Comparison of ENCODE assay signal across 23 cellular contexts in genomic region chr7:100914879-100915442, GRCh38. TPM values are rescaled to one million over a fixed set of nuclear protein-coding genes. Genes with fewer than 3 reads are reported as not detected.
DNase-seq lines count a peak whose midpoint lies in the region; ATAC-seq, FAIRE-seq and TF ChIP-seq lines count a peak whose summit lies in the region.
"Had no signal": no experiment of that assay in that cellular context is flagged by ENCODE, and none has a peak within 500 bp of the region (broad histone marks: within the 10 kb centered on the region; RNA-seq: fewer than 3 reads in every experiment).

No MANE protein-coding gene starts in this region.

- 76% methylated on average over 8 of the region's 8 CpGs for WGBS in A549 (ENCODE audit: missing lambda C conversion rate)
- 86 to 87% methylated on average over 8 of the region's 8 CpGs for WGBS in heart right ventricle, 2 donors

- POLR2A ChIA-PET in A549 (lab: Yijun Ruan, JAX): no interaction called here

- H3K4me2 ChIP-seq in A549: no peak overlapping the region

- no peak for TF ChIP-seq POLR2A in A549 (IDR thresholded peaks at IDR 0.05; ENCODE audit: low read length)

- H3K9me3 Mint-ChIP-seq in activated CD8-positive, alpha-beta memory T cell treated with anti-CD3 and anti-CD28 coated beads, Interleukin-2, amount 10 ng/mL, durations not matched to agents 7 days and 5 days (ENCODE audit: low read depth): no peaks in the 10 kb centered on the region

- no peaks in the 10 kb centered on the region for H3K4me1 ChIP-seq in A549
- no peaks in the 10 kb centered on the region for H3K4me1 ChIP-seq in RWPE2 (ENCODE audit: insufficient read depth, poor library complexity, severe bottlenecking)
- peaks cover 16% of the 10 kb centered on the region for H3K4me1 ChIP-seq in mucosa of descending colon (ENCODE audit: low read depth)
- H3K4me1 ChIP-seq in heart right ventricle: peaks cover 0 to 6% (median 0%) of the 10 kb centered on the region in 9 donors
- H3K4me1 ChIP-seq: ascending aorta, HAP-1, suprapubic skin had no signal

- H3K36me3 ChIP-seq in RWPE2 (ENCODE audit: low read depth) (no peaks in the 10 kb centered on the region), mucosa of descending colon (ENCODE audit: low read depth) (no peaks in the 10 kb centered on the region), heart right ventricle (no peaks in the 10 kb centered on the region)
- H3K36me3 ChIP-seq: ascending aorta, HAP-1, suprapubic skin had no signal

- intact Hi-C loops in mucosa of descending colon (cut with DNase I, micrococcal nuclease): no loop called here
- intact Hi-C loops in heart right ventricle (cut with DNase I): no loop called here

- peaks cover 12% of the 10 kb centered on the region for H3K27me3 Mint-ChIP-seq in activated CD8-positive, alpha-beta memory T cell treated with anti-CD3 and anti-CD28 coated beads, Interleukin-2, amount 10 ng/mL, durations not matched to agents 7 days and 5 days

- in situ Hi-C loops in Caki2 (cut with HindIII; ENCODE audit: low pct_unique_long_range_greater_than_20kb, low sequenced_read_pairs): no loop called here

- TF ChIP-seq EP300 in A549 (IDR thresholded peaks at IDR 0.05): no peak

- TF ChIP-seq CTCF in A549 (IDR thresholded peaks at IDR 0.05) (no peak), RWPE2 (IDR thresholded peaks at IDR 0.05; ENCODE audit: poor library complexity, severe bottlenecking) (no peak), mucosa of descending colon (IDR thresholded peaks at IDR 0.05) (no peak), heart right ventricle (IDR thresholded peaks at IDR 0.05) (no peak)

- DNase-seq in A549 (ENCODE audit: low read depth in 1 of 2, low spot score in 1 of 2) (peak in 1 of 2 experiments; percentile 53), Caki2 (ENCODE audit: low read depth) (peak; percentile 43), RWPE2 (ENCODE audit: low spot score) (no peak), mucosa of descending colon (no peak), heart right ventricle (no peak)
- no peak for DNase-seq in activated CD8-positive, alpha-beta memory T cell treated with anti-CD3 and anti-CD28 coated beads, Interleukin-2, amount 10 ng/mL, durations not matched to agents 7 days and 5 days
- DNase-seq: activated effector memory CD4-positive, alpha-beta T cell treated with anti-CD3 and anti-CD28 coated beads, Interleukin-2, amount 50 U/mL, for 16 hours; C1 segment of cervical spinal cord; DND-41; endodermal cell; KBM-7; NCI-H1105; NCI-H748 treated with DMSO at 0.1 percent for 48 hours; right cardiac atrium; stimulated activated CD4-positive, alpha-beta T cell treated with anti-CD3 and anti-CD28 coated beads, Interleukin-2, amount 100 ng/mL, for 24 hours had no signal

- no peaks in the 10 kb centered on the region for H3K9me3 ChIP-seq in A549
- H3K9me3 ChIP-seq in RWPE2 (ENCODE audit: severe bottlenecking): no peaks in the 10 kb centered on the region
- no peaks in the 10 kb centered on the region for H3K9me3 ChIP-seq in mucosa of descending colon
- H3K9me3 ChIP-seq in heart right ventricle: no peaks in the 10 kb centered on the region
- H3K9me3 ChIP-seq: ascending aorta, HAP-1, suprapubic skin had no signal

- no peaks in the 10 kb centered on the region for H3K4me1 Mint-ChIP-seq in activated CD8-positive, alpha-beta memory T cell treated with anti-CD3 and anti-CD28 coated beads, Interleukin-2, amount 10 ng/mL, durations not matched to agents 7 days and 5 days

- ATAC-seq in A549 (peak in 1 of 2 experiments; percentile 72; a peak in 4 of 6 replicates), RWPE2 (ENCODE audit: low read depth) (peak; percentile 51; the same call in 2 of the 3 replicates), mucosa of descending colon (peak; percentile 17), heart right ventricle (no peak), HG03469 (IDR thresholded peaks at IDR 0.05; ENCODE audit: unreplicated experiment) (no peak)
- no peak for ATAC-seq in activated CD8-positive, alpha-beta memory T cell treated with anti-CD3 and anti-CD28 coated beads, Interleukin-2, amount 10 ng/mL, durations not matched to agents 7 days and 5 days
- ATAC-seq: right cardiac atrium had no signal

- H3K4me3 ChIP-seq in A549 (no peak overlapping the region), RWPE2 (ENCODE audit: severe bottlenecking) (no peak overlapping the region), mucosa of descending colon (no peak overlapping the region), heart right ventricle (no peak overlapping the region)
- H3K4me3 ChIP-seq: ascending aorta, HAP-1, suprapubic skin had no signal

- H3K27ac Mint-ChIP-seq in activated CD8-positive, alpha-beta memory T cell treated with anti-CD3 and anti-CD28 coated beads, Interleukin-2, amount 10 ng/mL, durations not matched to agents 7 days and 5 days: no peak overlapping the region
- H3K27ac Mint-ChIP-seq: endodermal cell had no signal

- no peak for TF ChIP-seq RAD21 in A549 (conservative IDR thresholded peaks at IDR 0.05 in 1 of 2, IDR thresholded peaks at IDR 0.05 in 1 of 2)

- no peaks in the 10 kb centered on the region for H3K36me3 Mint-ChIP-seq in activated CD8-positive, alpha-beta memory T cell treated with anti-CD3 and anti-CD28 coated beads, Interleukin-2, amount 10 ng/mL, durations not matched to agents 7 days and 5 days

- FAIRE-seq in A549 (lab: Jason Lieb, UNC): no peak
- FAIRE-seq: GM18507 had no signal

- no peak overlapping the region for H3K4me3 Mint-ChIP-seq in activated CD8-positive, alpha-beta memory T cell treated with anti-CD3 and anti-CD28 coated beads, Interleukin-2, amount 10 ng/mL, durations not matched to agents 7 days and 5 days
- H3K4me3 Mint-ChIP-seq: endodermal cell had no signal

- CTCF ChIA-PET in A549 (lab: Yijun Ruan, JAX): interaction anchor here (0.7 kb wide), 1 partner anchor 35 kb away, joined by 3 read pairs; no protein-coding TSS in a partner anchor
- CTCF ChIA-PET in activated CD8-positive, alpha-beta memory T cell treated with anti-CD3 and anti-CD28 coated beads, Interleukin-2, amount 10 ng/mL, durations not matched to agents 7 days and 5 days (lab: Charles Lee): no interaction called here

- H3K27me3 ChIP-seq in RWPE2 (ENCODE audit: insufficient read depth, poor library complexity, severe bottlenecking) (no peaks in the 10 kb centered on the region), heart right ventricle (peaks cover 0 to 20% (median 12%) of the 10 kb centered on the region in 7 donors)
- H3K27me3 ChIP-seq: ascending aorta, suprapubic skin had no signal

- H3K27ac ChIP-seq in A549: no peak overlapping the region
- H3K27ac ChIP-seq in RWPE2 (ENCODE audit: poor library complexity, severe bottlenecking): no peak overlapping the region
- no peak overlapping the region for H3K27ac ChIP-seq in heart right ventricle
- H3K27ac ChIP-seq: ascending aorta, RWPE1, suprapubic skin, VCaP had no signal

RNA-seq across cellular contexts. Expression of gene ACHE, which starts 19.3 kb away (rescaled TPM):
- 0.17 and 0.26 TPM in 2 replicates for polyA plus RNA-seq in A549 (2011; rRNA removed)
- 1.2 and 1.4 TPM in 2 replicates for polyA plus RNA-seq in A549 (2012; cell fraction: cytosol; rRNA removed)
- 9.1 and 11.7 TPM in 2 replicates for polyA plus RNA-seq in A549 (2012; cell fraction: nucleus; rRNA removed)
- 0.62 to 0.92 TPM (median 0.69 TPM) in 3 replicates for polyA plus RNA-seq in A549 (2017; fragmentation: RNase III; extraction: RNeasy Plus Mini Kit Qiagen cat#74134 plus additional on column Dnase treatment)
- polyA minus RNA-seq in A549 (2011; rRNA and poly(A)+ RNA removed): 0.44 and 0.91 TPM in 2 replicates
- not detected in 2 replicates for total RNA-seq in Caki2 (2014; rRNA removed; shearing (Covaris generic); ENCODE audit: low replicate concordance)
- 10 to 100 TPM; 16.2 to 41.4 (median 20.9) TPM for total RNA-seq in mucosa of descending colon
- total RNA-seq in heart right ventricle: 1 to 10 TPM in 2 of 10 donors, under 1 TPM in 8; 0.27 to 1.1 (median 0.71) TPM
- polyA plus RNA-seq in heart right ventricle: under 1 TPM; 0.80 to 0.94 TPM
- total RNA-seq in activated CD8-positive, alpha-beta memory T cell treated with anti-CD3 and anti-CD28 coated beads, Interleukin-2, amount 10 ng/mL, durations not matched to agents 7 days and 5 days: under 1 TPM in 1 of 2 experiments, not detected in 1; 0.23 TPM

RNA-seq across cellular contexts. Expression of gene UFSP1, which starts 25.4 kb away (rescaled TPM):
- polyA plus RNA-seq in A549 (2011; rRNA removed) (1.1 and 1.9 TPM in 2 replicates), A549 (2017; fragmentation: RNase III; extraction: RNeasy Plus Mini Kit Qiagen cat#74134 plus additional on column Dnase treatment) (6.1 to 7.1 TPM (median 6.9 TPM) in 3 replicates), heart right ventricle (1 to 10 TPM; 3.1 to 3.4 TPM)
- 4.1 and 5.9 TPM in 2 replicates for polyA plus RNA-seq in A549 (2012; cell fraction: cytosol; rRNA removed)
- 4.9 and 7.9 TPM in 2 replicates for polyA plus RNA-seq in A549 (2012; cell fraction: nucleus; rRNA removed)
- polyA minus RNA-seq in A549 (2011; rRNA and poly(A)+ RNA removed): 3.3 and 4.2 TPM in 2 replicates
- total RNA-seq in Caki2 (2014; rRNA removed; shearing (Covaris generic); ENCODE audit: low replicate concordance): 7.4 and 11.8 TPM in 2 replicates
- total RNA-seq in mucosa of descending colon (1 to 10 TPM; 2.1 to 3.4 (median 3.0) TPM), heart right ventricle (1 to 10 TPM in 9 of 10 donors, under 1 TPM in 1; 0.99 to 3.3 (median 1.7) TPM)
- total RNA-seq in activated CD8-positive, alpha-beta memory T cell treated with anti-CD3 and anti-CD28 coated beads, Interleukin-2, amount 10 ng/mL, durations not matched to agents 7 days and 5 days: 1 to 10 TPM; 2.3 to 2.7 TPM

RNA-seq across cellular contexts. Expression of gene MUC3A, which starts 34.4 kb away (rescaled TPM):
- polyA plus RNA-seq in A549 (2011; rRNA removed) (4.0 and 4.4 TPM in 2 replicates), A549 (2017; fragmentation: RNase III; extraction: RNeasy Plus Mini Kit Qiagen cat#74134 plus additional on column Dnase treatment) (6.9 to 8.1 TPM (median 7.3 TPM) in 3 replicates), heart right ventricle (1 to 10 TPM in 1 of 2 donors, under 1 TPM in 1; 0.36 to 3.5 TPM)
- 14.4 and 16.7 TPM in 2 replicates for polyA plus RNA-seq in A549 (2012; cell fraction: cytosol; rRNA removed)
- 12.0 and 15.4 TPM in 2 replicates for polyA plus RNA-seq in A549 (2012; cell fraction: nucleus; rRNA removed)
- polyA minus RNA-seq in A549 (2011; rRNA and poly(A)+ RNA removed): 5.3 and 5.7 TPM in 2 replicates
- total RNA-seq in Caki2 (2014; rRNA removed; shearing (Covaris generic); ENCODE audit: low replicate concordance): 0.20 TPM in 1 of 2 replicates, not detected in the other
- total RNA-seq in mucosa of descending colon (100 to 1,000 TPM in 2 of 3 donors, 10 to 100 TPM in 1; 57.6 to 184 (median 105) TPM), heart right ventricle (1 to 10 TPM in 2 of 10 donors, under 1 TPM in 8; 0.23 to 1.1 (median 0.75) TPM)
- not detected for total RNA-seq in activated CD8-positive, alpha-beta memory T cell treated with anti-CD3 and anti-CD28 coated beads, Interleukin-2, amount 10 ng/mL, durations not matched to agents 7 days and 5 days
- total RNA-seq: ascending aorta, mononuclear cell, suprapubic skin had no signal

RNA-seq across cellular contexts. Expression of gene SRRT, which starts 40.1 kb away (rescaled TPM):
- polyA plus RNA-seq in A549 (2011; rRNA removed): 49.9 and 52.2 TPM in 2 replicates
- 87.7 and 96.2 TPM in 2 replicates for polyA plus RNA-seq in A549 (2012; cell fraction: cytosol; rRNA removed)
- 252 and 279 TPM in 2 replicates for polyA plus RNA-seq in A549 (2012; cell fraction: nucleus; rRNA removed)
- 153 to 194 TPM (median 182 TPM) in 3 replicates for polyA plus RNA-seq in A549 (2017; fragmentation: RNase III; extraction: RNeasy Plus Mini Kit Qiagen cat#74134 plus additional on column Dnase treatment)
- polyA minus RNA-seq in A549 (2011; rRNA and poly(A)+ RNA removed): 58.3 and 64.1 TPM in 2 replicates
- 72.5 and 75.8 TPM in 2 replicates for total RNA-seq in Caki2 (2014; rRNA removed; shearing (Covaris generic); ENCODE audit: low replicate concordance)
- 100 to 1,000 TPM; 112 to 129 (median 120) TPM for total RNA-seq in mucosa of descending colon
- total RNA-seq in heart right ventricle: 10 to 100 TPM; 38.4 to 69.5 (median 49.6) TPM
- 10 to 100 TPM; 47.6 to 67.6 TPM for polyA plus RNA-seq in heart right ventricle
- 100 to 1,000 TPM; 290 to 312 TPM for total RNA-seq in activated CD8-positive, alpha-beta memory T cell treated with anti-CD3 and anti-CD28 coated beads, Interleukin-2, amount 10 ng/mL, durations not matched to agents 7 days and 5 days

RNA-seq across cellular contexts. Expression of gene TRIP6, which starts 47.8 kb away (rescaled TPM):
- polyA plus RNA-seq in A549 (2011; rRNA removed): 14.8 and 18.0 TPM in 2 replicates
- 40.0 and 46.3 TPM in 2 replicates for polyA plus RNA-seq in A549 (2012; cell fraction: cytosol; rRNA removed)
- 46.1 and 58.6 TPM in 2 replicates for polyA plus RNA-seq in A549 (2012; cell fraction: nucleus; rRNA removed)
- polyA plus RNA-seq in A549 (2017; fragmentation: RNase III; extraction: RNeasy Plus Mini Kit Qiagen cat#74134 plus additional on column Dnase treatment): 38.2 to 38.5 TPM (median 38.3 TPM) in 3 replicates
- polyA minus RNA-seq in A549 (2011; rRNA and poly(A)+ RNA removed): 11.3 and 11.6 TPM in 2 replicates
- 234 and 286 TPM in 2 replicates for total RNA-seq in Caki2 (2014; rRNA removed; shearing (Covaris generic); ENCODE audit: low replicate concordance)
- 10 to 100 TPM; 27.8 to 42.7 (median 30.0) TPM for total RNA-seq in mucosa of descending colon
- total RNA-seq in heart right ventricle: 10 to 100 TPM; 13.0 to 23.7 (median 17.7) TPM
- polyA plus RNA-seq in heart right ventricle: 10 to 100 TPM; 15.4 to 26.3 TPM
- total RNA-seq in activated CD8-positive, alpha-beta memory T cell treated with anti-CD3 and anti-CD28 coated beads, Interleukin-2, amount 10 ng/mL, durations not matched to agents 7 days and 5 days: 10 to 100 TPM; 38.2 to 39.3 TPM

Comparison
In these comparisons a context has a peak if more than half of its experiments do, and no peak if none do; other contexts are left out.
1. ATAC-seq: peak in RWPE2 (single experiment) and mucosa of descending colon (single experiment); none in heart right ventricle (0 of 8), activated CD8-positive, alpha-beta memory T cell treated with anti-CD3 and anti-CD28 coated beads, Interleukin-2, amount 10 ng/mL, durations not matched to agents 7 days and 5 days (single experiment) and HG03469 (single experiment).
2. RNA of gene ACHE, which starts 19.3 kb away (total RNA-seq): 16.2 to 41.4 TPM in mucosa of descending colon; 0.27 to 1.1 TPM in heart right ventricle, 0.23 TPM in activated CD8-positive, alpha-beta memory T cell treated with anti-CD3 and anti-CD28 coated beads, Interleukin-2, amount 10 ng/mL, durations not matched to agents 7 days and 5 days and not detected in Caki2; every median in the first group is over 4 times any median in the second.
3. RNA of gene MUC3A, which starts 34.4 kb away (total RNA-seq): 57.6 to 184 TPM in mucosa of descending colon; 0.23 to 1.1 TPM in heart right ventricle, 0.20 TPM in Caki2 and not detected in activated CD8-positive, alpha-beta memory T cell treated with anti-CD3 and anti-CD28 coated beads, Interleukin-2, amount 10 ng/mL, durations not matched to agents 7 days and 5 days; every median in the first group is over 10 times any median in the second.